ENCODE assay signal across 9 cellular contexts in genomic region chr3:172129534-172129867, GRCh38.
DNase-seq lines count a peak whose midpoint lies in the region; ATAC-seq and TF ChIP-seq lines count a peak whose summit lies in the region.
"Had no signal": no experiment of that assay in that cellular context is flagged by ENCODE, and none has a peak within 500 bp of the region (broad histone marks: within the 10 kb centered on the region; RNA-seq: fewer than 3 reads in every experiment).

No MANE protein-coding gene starts in this region.

- CTCF ChIA-PET in activated CD4-positive, alpha-beta memory T cell treated with anti-CD3 and anti-CD28 coated beads, Interleukin-2, amount 10 ng/mL, durations not matched to agents 7 days and 5 days (lab: Charles Lee) = interaction anchor here (0.7 to 2.0 kb wide), 2 partner anchors 22 to 24 kb away, joined by 4 to 9 read pairs; no protein-coding TSS in a partner anchor
- CTCF ChIA-PET in activated CD4-positive, alpha-beta memory T cell treated with anti-CD3 and anti-CD28 coated beads for 36 hours (lab: Charles Lee) = no interaction called here

- H3K36me3 Mint-ChIP-seq in activated CD4-positive, alpha-beta memory T cell treated with anti-CD3 and anti-CD28 coated beads, Interleukin-2, amount 10 ng/mL, durations not matched to agents 7 days and 5 days (ENCODE audit: low read depth) = peaks cover 45% of the 10 kb centered on the region
- peaks cover 2% of the 10 kb centered on the region for H3K36me3 Mint-ChIP-seq in activated CD4-positive, alpha-beta memory T cell treated with anti-CD3 and anti-CD28 coated beads for 36 hours
- H3K36me3 Mint-ChIP-seq in activated T-helper 2 cell treated with anti-CD3 and anti-CD28 coated beads, Interferon-gamma antibody, Interleukin-2, Interleukin-4, amounts not matched to agents 10 μg/mL and 5 μg/mL and 100 μg/mL, durations not matched to agents 14 hours and 24 hours and 36 hours (ENCODE audit: low read depth) = peaks cover 50% of the 10 kb centered on the region
- H3K36me3 Mint-ChIP-seq in stimulated activated memory B cell treated with anti-CD40 and anti-IgM and Interleukin-4, amounts not matched to agents 10 μg/mL and 1 μg/mL and 100 μg/mL, for 72 hours = peaks cover 15% of the 10 kb centered on the region

- intact Hi-C loops in activated CD4-positive, alpha-beta memory T cell treated with anti-CD3 and anti-CD28 coated beads for 36 hours (cut with micrococcal nuclease) = no loop called here
- intact Hi-C loops in activated T-helper 2 cell treated with anti-CD3 and anti-CD28 coated beads, Interferon-gamma antibody, Interleukin-2, Interleukin-4, amounts not matched to agents 10 μg/mL and 5 μg/mL and 100 μg/mL, durations not matched to agents 14 hours and 24 hours and 36 hours (cut with micrococcal nuclease) = no loop called here
- intact Hi-C loops in left lung (cut with DNase I) = loop anchor here in 1 of 2 donors (5.0 kb wide), 1 partner anchor 87 kb away; no protein-coding TSS in a partner anchor
- intact Hi-C loops in tibial artery (cut with DNase I; ENCODE audit: low total_unique reads) = loop anchor here (10.0 kb wide), 1 partner anchor 65 kb away; no protein-coding TSS in a partner anchor

- no peak for DNase-seq in activated CD4-positive, alpha-beta memory T cell treated with anti-CD3 and anti-CD28 coated beads, Interleukin-2, amount 10 ng/mL, durations not matched to agents 7 days and 5 days
- no peak for DNase-seq in activated CD4-positive, alpha-beta memory T cell treated with anti-CD3 and anti-CD28 coated beads for 36 hours
- DNase-seq in activated T-helper 2 cell treated with anti-CD3 and anti-CD28 coated beads, Interferon-gamma antibody, Interleukin-2, Interleukin-4, amounts not matched to agents 10 μg/mL and 5 μg/mL and 100 μg/mL, durations not matched to agents 14 hours and 24 hours and 36 hours (ENCODE audit: low spot score) = no peak
- DNase-seq in left lung = no peak
- no peak for DNase-seq in tibial artery
- no peak for DNase-seq in SHP77 (lab: John Stamatoyannopoulos, UW)
- DNase-seq in activated effector memory CD4-positive, alpha-beta T cell treated with anti-CD3 and anti-CD28 coated beads, Interleukin-2, amount 50 U/mL, for 16 hours = no peak
- DNase-seq: NCI-H187 had no signal

- H3K4me1 ChIP-seq in left lung (peaks cover 42 to 99% of the 10 kb centered on the region in 2 donors), tibial artery (peaks cover 0 to 69% (median 33%) of the 10 kb centered on the region in 4 donors)

- peak overlapping the region; percentile 28 for H3K4me3 Mint-ChIP-seq in activated CD4-positive, alpha-beta memory T cell treated with anti-CD3 and anti-CD28 coated beads, Interleukin-2, amount 10 ng/mL, durations not matched to agents 7 days and 5 days
- H3K4me3 Mint-ChIP-seq in activated CD4-positive, alpha-beta memory T cell treated with anti-CD3 and anti-CD28 coated beads for 36 hours = no peak overlapping the region
- no peak overlapping the region for H3K4me3 Mint-ChIP-seq in activated T-helper 2 cell treated with anti-CD3 and anti-CD28 coated beads, Interferon-gamma antibody, Interleukin-2, Interleukin-4, amounts not matched to agents 10 μg/mL and 5 μg/mL and 100 μg/mL, durations not matched to agents 14 hours and 24 hours and 36 hours (ENCODE audit: low read depth)
- H3K4me3 Mint-ChIP-seq in stimulated activated memory B cell treated with anti-CD40 and anti-IgM and Interleukin-4, amounts not matched to agents 10 μg/mL and 1 μg/mL and 100 μg/mL, for 72 hours = no peak overlapping the region

- H3K36me3 ChIP-seq in left lung (peaks cover 0 to 4% of the 10 kb centered on the region in 2 donors), tibial artery (no peaks in the 10 kb centered on the region)

- H3K4me3 ChIP-seq in left lung (no peak overlapping the region), tibial artery (no peak overlapping the region)

- peak overlapping the region; percentile 81 for H3K27ac Mint-ChIP-seq in activated CD4-positive, alpha-beta memory T cell treated with anti-CD3 and anti-CD28 coated beads, Interleukin-2, amount 10 ng/mL, durations not matched to agents 7 days and 5 days
- no peak overlapping the region for H3K27ac Mint-ChIP-seq in activated CD4-positive, alpha-beta memory T cell treated with anti-CD3 and anti-CD28 coated beads for 36 hours
- H3K27ac Mint-ChIP-seq in activated T-helper 2 cell treated with anti-CD3 and anti-CD28 coated beads, Interferon-gamma antibody, Interleukin-2, Interleukin-4, amounts not matched to agents 10 μg/mL and 5 μg/mL and 100 μg/mL, durations not matched to agents 14 hours and 24 hours and 36 hours = peak overlapping the region; percentile 38
- no peak overlapping the region for H3K27ac Mint-ChIP-seq in stimulated activated memory B cell treated with anti-CD40 and anti-IgM and Interleukin-4, amounts not matched to agents 10 μg/mL and 1 μg/mL and 100 μg/mL, for 72 hours

- H3K27ac ChIP-seq in left lung (peak overlapping the region; percentile 60 to 98), tibial artery (peak overlapping the region; percentile 36 to 71)

- no peak for ATAC-seq in left lung
- ATAC-seq in stimulated activated memory B cell treated with anti-CD40 and anti-IgM and Interleukin-4, amounts not matched to agents 10 μg/mL and 1 μg/mL and 100 μg/mL, for 72 hours = no peak

- no peaks in the 10 kb centered on the region for H3K27me3 Mint-ChIP-seq in activated CD4-positive, alpha-beta memory T cell treated with anti-CD3 and anti-CD28 coated beads, Interleukin-2, amount 10 ng/mL, durations not matched to agents 7 days and 5 days
- no peaks in the 10 kb centered on the region for H3K27me3 Mint-ChIP-seq in activated CD4-positive, alpha-beta memory T cell treated with anti-CD3 and anti-CD28 coated beads for 36 hours
- H3K27me3 Mint-ChIP-seq in activated T-helper 2 cell treated with anti-CD3 and anti-CD28 coated beads, Interferon-gamma antibody, Interleukin-2, Interleukin-4, amounts not matched to agents 10 μg/mL and 5 μg/mL and 100 μg/mL, durations not matched to agents 14 hours and 24 hours and 36 hours (ENCODE audit: low read depth) = no peaks in the 10 kb centered on the region
- peaks cover 9% of the 10 kb centered on the region for H3K27me3 Mint-ChIP-seq in stimulated activated memory B cell treated with anti-CD40 and anti-IgM and Interleukin-4, amounts not matched to agents 10 μg/mL and 1 μg/mL and 100 μg/mL, for 72 hours

- no peak for TF ChIP-seq CTCF in left lung (IDR thresholded peaks at IDR 0.05)
- TF ChIP-seq CTCF in tibial artery (IDR thresholded peaks at IDR 0.05) = no peak

- POLR2A ChIA-PET in activated CD4-positive, alpha-beta memory T cell treated with anti-CD3 and anti-CD28 coated beads, Interleukin-2, amount 10 ng/mL, durations not matched to agents 7 days and 5 days (lab: Charles Lee) = interaction anchor here (1.1 to 4.0 kb wide), 6 partner anchors 22 to 94 kb away, joined by 3 to 51 read pairs (median 4); partner anchors contain the start of gene FNDC3B
- POLR2A ChIA-PET in activated CD4-positive, alpha-beta memory T cell treated with anti-CD3 and anti-CD28 coated beads for 36 hours (lab: Charles Lee) = interaction anchor here (1.4 kb wide), 1 partner anchor 24 kb away, joined by 4 read pairs; no protein-coding TSS in a partner anchor

- peaks cover 11% of the 10 kb centered on the region for H3K9me3 Mint-ChIP-seq in activated CD4-positive, alpha-beta memory T cell treated with anti-CD3 and anti-CD28 coated beads, Interleukin-2, amount 10 ng/mL, durations not matched to agents 7 days and 5 days
- H3K9me3 Mint-ChIP-seq in activated CD4-positive, alpha-beta memory T cell treated with anti-CD3 and anti-CD28 coated beads for 36 hours = no peaks in the 10 kb centered on the region
- peaks cover 4% of the 10 kb centered on the region for H3K9me3 Mint-ChIP-seq in activated T-helper 2 cell treated with anti-CD3 and anti-CD28 coated beads, Interferon-gamma antibody, Interleukin-2, Interleukin-4, amounts not matched to agents 10 μg/mL and 5 μg/mL and 100 μg/mL, durations not matched to agents 14 hours and 24 hours and 36 hours
- H3K9me3 Mint-ChIP-seq in stimulated activated memory B cell treated with anti-CD40 and anti-IgM and Interleukin-4, amounts not matched to agents 10 μg/mL and 1 μg/mL and 100 μg/mL, for 72 hours = no peaks in the 10 kb centered on the region

- no peaks in the 10 kb centered on the region for H3K27me3 ChIP-seq in left lung
- H3K27me3 ChIP-seq in tibial artery = no peaks in the 10 kb centered on the region

- peaks cover 63% of the 10 kb centered on the region for H3K4me1 Mint-ChIP-seq in activated CD4-positive, alpha-beta memory T cell treated with anti-CD3 and anti-CD28 coated beads, Interleukin-2, amount 10 ng/mL, durations not matched to agents 7 days and 5 days
- H3K4me1 Mint-ChIP-seq in activated CD4-positive, alpha-beta memory T cell treated with anti-CD3 and anti-CD28 coated beads for 36 hours (ENCODE audit: low read depth) = peaks cover 50% of the 10 kb centered on the region
- peaks cover 56% of the 10 kb centered on the region for H3K4me1 Mint-ChIP-seq in activated T-helper 2 cell treated with anti-CD3 and anti-CD28 coated beads, Interferon-gamma antibody, Interleukin-2, Interleukin-4, amounts not matched to agents 10 μg/mL and 5 μg/mL and 100 μg/mL, durations not matched to agents 14 hours and 24 hours and 36 hours (ENCODE audit: low read depth)
- H3K4me1 Mint-ChIP-seq in stimulated activated memory B cell treated with anti-CD40 and anti-IgM and Interleukin-4, amounts not matched to agents 10 μg/mL and 1 μg/mL and 100 μg/mL, for 72 hours = peaks cover 7% of the 10 kb centered on the region

- no peaks in the 10 kb centered on the region for H3K9me3 ChIP-seq in left lung
- no peaks in the 10 kb centered on the region for H3K9me3 ChIP-seq in tibial artery

Comparison
In these comparisons a context has a peak if more than half of its experiments do, and no peak if none do; other contexts are left out.
1. H3K27ac Mint-ChIP-seq: peak in activated CD4-positive, alpha-beta memory T cell treated with anti-CD3 and anti-CD28 coated beads, Interleukin-2, amount 10 ng/mL, durations not matched to agents 7 days and 5 days (single experiment) and activated T-helper 2 cell treated with anti-CD3 and anti-CD28 coated beads, Interferon-gamma antibody, Interleukin-2, Interleukin-4, amounts not matched to agents 10 μg/mL and 5 μg/mL and 100 μg/mL, durations not matched to agents 14 hours and 24 hours and 36 hours (single experiment); none in activated CD4-positive, alpha-beta memory T cell treated with anti-CD3 and anti-CD28 coated beads for 36 hours (single experiment) and stimulated activated memory B cell treated with anti-CD40 and anti-IgM and Interleukin-4, amounts not matched to agents 10 μg/mL and 1 μg/mL and 100 μg/mL, for 72 hours (single experiment).